ENCODE assay signal across 24 cellular contexts in genomic region chr1:180836414-180836813, GRCh38.
DNase-seq lines count a peak whose midpoint lies in the region; ATAC-seq and TF ChIP-seq lines count a peak whose summit lies in the region.
"Had no signal": no experiment of that assay in that cellular context is flagged by ENCODE, and none has a peak within 500 bp of the region (broad histone marks: within the 10 kb centered on the region; RNA-seq: fewer than 3 reads in every experiment).

No MANE protein-coding gene starts in this region.

- TF ChIP-seq CTCF in GM23338 (conservative IDR thresholded peaks at IDR 0.05; ENCODE audit: low read depth in 2 of 2) (no peak), chondrocyte (IDR thresholded peaks at IDR 0.05) (no peak), foreskin fibroblast (IDR thresholded peaks at IDR 0.05; ENCODE audit: low read depth, low read length) (no peak)

- no peaks in the 10 kb centered on the region for H3K79me2 ChIP-seq in GM23338 (replicated peaks; ENCODE audit: insufficient read depth)

- H3K27ac ChIP-seq in GM23338 (ENCODE audit: low read depth) (peak overlapping the region; percentile 1), HUES48 (ENCODE audit: low read depth, low read length) (peak overlapping the region; percentile 31), caudate nucleus (ENCODE audit: low read depth, low read length) (peak overlapping the region; percentile 50)
- H3K27ac ChIP-seq in naive thymus-derived CD4-positive, alpha-beta T cell (ENCODE audit: low read depth, low read length): no peak overlapping the region
- H3K27ac ChIP-seq: A549, GM23248 had no signal

- H3K9me3 ChIP-seq in HUES48 (ENCODE audit: control insufficient read depth, insufficient read depth, low read length): no peaks in the 10 kb centered on the region
- no peaks in the 10 kb centered on the region for H3K9me3 ChIP-seq in naive thymus-derived CD4-positive, alpha-beta T cell (ENCODE audit: control insufficient read depth in 2 of 3, low read length in 3 of 3)
- H3K9me3 ChIP-seq: A549, SK-N-SH had no signal

- H3K9me3 Mint-ChIP-seq in GM23338: peaks cover 21% of the 10 kb centered on the region
- peaks cover 7 to 43% (median 21%) of the 10 kb centered on the region in 11 donors for H3K9me3 Mint-ChIP-seq in naive thymus-derived CD4-positive, alpha-beta T cell
- peaks cover 21% of the 10 kb centered on the region for H3K9me3 Mint-ChIP-seq in chondrocyte (ENCODE audit: low read depth)

- H3K27ac Mint-ChIP-seq in GM23338 (peak overlapping the region; percentile 16; the same call in 1 of the 2 replicates), chondrocyte (ENCODE audit: unreplicated experiment) (no peak overlapping the region)
- peak overlapping the region in 6 of 9 donors; percentile 10 to 86 (median 48) for H3K27ac Mint-ChIP-seq in naive thymus-derived CD4-positive, alpha-beta T cell
- H3K27ac Mint-ChIP-seq: B cell had no signal

- peak; percentile 41 for DNase-seq in GM23338 (ENCODE audit: low spot score)
- no peak for DNase-seq in caudate nucleus (lab: John Stamatoyannopoulos, UW)
- no peak for DNase-seq in naive thymus-derived CD4-positive, alpha-beta T cell
- no peak for DNase-seq in DMS153 treated with DMSO at 0.1 percent for 48 hours (lab: John Stamatoyannopoulos, UW; ENCODE audit: unreplicated experiment)
- DNase-seq in activated CD4-positive, alpha-beta T cell treated with anti-CD3 and anti-CD28 coated beads for 1 hour: no peak
- no peak for DNase-seq in chondrocyte (ENCODE audit: low spot score)
- DNase-seq in foreskin fibroblast: no peak
- DNase-seq: DMS53; GM23248; MG63; NCI-H1048; NCI-H1417 treated with DMSO at 0.1 percent for 48 hours; NCI-H187; NCI-H510A; NCI-H748 treated with DMSO at 0.1 percent for 48 hours; NK-92 treated with Interleukin-12 subunit alpha and Interleukin-12 subunit beta, amount 100 ng/mL, for 24 hours; SIG-M5; SK-N-SH had no signal

- H3F3A ChIP-seq in GM23338 (replicated peaks; ENCODE audit: low read depth): no peaks in the 10 kb centered on the region

- H3K9ac ChIP-seq in HUES48 (ENCODE audit: low read depth, low read length): no peak overlapping the region
- H3K9ac ChIP-seq: GM23248, SK-N-SH had no signal

- intact Hi-C loops in naive thymus-derived CD4-positive, alpha-beta T cell (cut with micrococcal nuclease): loop anchor here in 1 of 2 donors (5.0 kb wide), 1 partner anchor 186 kb away; the partner anchor contains the start of gene STX6

- no peaks in the 10 kb centered on the region for H3K27me3 Mint-ChIP-seq in GM23338 (ENCODE audit: insufficient read depth, low read depth, poor library complexity)
- no peaks in the 10 kb centered on the region for H3K27me3 Mint-ChIP-seq in naive thymus-derived CD4-positive, alpha-beta T cell
- no peaks in the 10 kb centered on the region for H3K27me3 Mint-ChIP-seq in chondrocyte (ENCODE audit: low read depth)
- H3K27me3 Mint-ChIP-seq: B cell had no signal

- H3K4me3 ChIP-seq in GM23338 (no peak overlapping the region), HUES48 (ENCODE audit: low read depth, low read length) (no peak overlapping the region), foreskin fibroblast (ENCODE audit: low read depth in 1 of 2, low read length in 2 of 2) (no peak overlapping the region)
- H3K4me3 ChIP-seq in naive thymus-derived CD4-positive, alpha-beta T cell (ENCODE audit: low read length): no peak overlapping the region
- H3K4me3 ChIP-seq: A549, GM23248, MG63 had no signal

- H3K36me3 Mint-ChIP-seq in GM23338 (ENCODE audit: low read depth) (peaks cover 35% of the 10 kb centered on the region), chondrocyte (ENCODE audit: low read depth) (peaks cover 38% of the 10 kb centered on the region)
- H3K36me3 Mint-ChIP-seq in naive thymus-derived CD4-positive, alpha-beta T cell: peaks cover 31 to 73% (median 72%) of the 10 kb centered on the region in 5 donors

- CTCF ChIA-PET in naive thymus-derived CD4-positive, alpha-beta T cell (lab: Charles Lee): interaction anchor here (0.6 kb wide), 2 partner anchors 20 to 321 kb away, joined by 3 read pairs; no protein-coding TSS in a partner anchor

- H2AFZ ChIP-seq in GM23338: no peak overlapping the region
- H2AFZ ChIP-seq: GM23248 had no signal

- H3K4me2 ChIP-seq in GM23338: peak overlapping the region; percentile 13
- H3K4me2 ChIP-seq: A549, SK-N-SH had no signal

- no peaks in the 10 kb centered on the region for H4K20me1 ChIP-seq in GM23338 (replicated peaks; ENCODE audit: insufficient read depth)

- H3K4me3 Mint-ChIP-seq in GM23338 (no peak overlapping the region), chondrocyte (ENCODE audit: unreplicated experiment) (no peak overlapping the region)
- H3K4me3 Mint-ChIP-seq in naive thymus-derived CD4-positive, alpha-beta T cell: peak overlapping the region in 4 of 10 donors; percentile 57 to 77 (median 62)
- H3K4me3 Mint-ChIP-seq: B cell, CD14-positive monocyte had no signal

- POLR2A ChIA-PET in naive thymus-derived CD4-positive, alpha-beta T cell (lab: Charles Lee): no interaction called here

- peak; percentile 60 for ATAC-seq in GM23338
- no peak for ATAC-seq in naive thymus-derived CD4-positive, alpha-beta T cell
- ATAC-seq: A549, HCT116, Panc1 had no signal

- H3K9me2 ChIP-seq in GM23338 (ENCODE audit: insufficient read depth): no peaks in the 10 kb centered on the region
- H3K9me2 ChIP-seq: SK-N-SH had no signal

- H3K4me1 Mint-ChIP-seq in GM23338 (peaks cover 22% of the 10 kb centered on the region; the same call in 2 of the 3 replicates), chondrocyte (ENCODE audit: low read depth) (peaks cover 4% of the 10 kb centered on the region)
- peaks cover 10 to 29% (median 22%) of the 10 kb centered on the region in 7 donors for H3K4me1 Mint-ChIP-seq in naive thymus-derived CD4-positive, alpha-beta T cell
- H3K4me1 Mint-ChIP-seq: B cell, CD14-positive monocyte had no signal

- H3K4me1 ChIP-seq in GM23338 (ENCODE audit: insufficient read depth): peaks cover 21% of the 10 kb centered on the region
- H3K4me1 ChIP-seq in HUES48 (ENCODE audit: control insufficient read depth, insufficient read depth, low read length): peaks cover 21% of the 10 kb centered on the region
- no peaks in the 10 kb centered on the region for H3K4me1 ChIP-seq in naive thymus-derived CD4-positive, alpha-beta T cell (ENCODE audit: control insufficient read depth in 2 of 2, insufficient read depth in 2 of 2, low read length in 2 of 2)
- H3K4me1 ChIP-seq: A549 had no signal

- no peaks in the 10 kb centered on the region for H3K27me3 ChIP-seq in GM23338 (ENCODE audit: insufficient read depth)
- H3K27me3 ChIP-seq in HUES48 (ENCODE audit: control insufficient read depth, insufficient read depth, low read length): no peaks in the 10 kb centered on the region
- no peaks in the 10 kb centered on the region for H3K27me3 ChIP-seq in naive thymus-derived CD4-positive, alpha-beta T cell (ENCODE audit: control insufficient read depth in 2 of 2, insufficient read depth in 2 of 2, low read length in 2 of 2)
- H3K27me3 ChIP-seq: MG63 had no signal

- H3K36me3 ChIP-seq in GM23338 (ENCODE audit: insufficient read depth): no peaks in the 10 kb centered on the region
- H3K36me3 ChIP-seq in HUES48 (ENCODE audit: control insufficient read depth, insufficient read depth, low read length): no peaks in the 10 kb centered on the region
- peaks cover 0 to 5% (median 5%) of the 10 kb centered on the region in 3 experiments for H3K36me3 ChIP-seq in naive thymus-derived CD4-positive, alpha-beta T cell (ENCODE audit: control insufficient read depth in 2 of 3, insufficient read depth in 3 of 3, low read length in 3 of 3)

TF ChIP-seq in GM23338, 12 proteins besides CTCF, POLR2A, EP300 and RAD21:
- no peak for TF ChIP-seq STAT1 (IDR thresholded peaks at IDR 0.05; ENCODE audit: unreplicated experiment)
- TF ChIP-seq POLR2AphosphoS5 (IDR thresholded peaks at IDR 0.05; ENCODE audit: low read depth): no peak
- TF ChIP-seq EZH2phosphoT487 (IDR thresholded peaks at IDR 0.05; ENCODE audit: unreplicated experiment): no peak
- no peak for TF ChIP-seq CREB1 (CRISPR knock-in tag; IDR thresholded peaks at IDR 0.05; ENCODE audit: low read depth)
- no peak for TF ChIP-seq ZNF331 (CRISPR knock-in tag; IDR thresholded peaks at IDR 0.05; ENCODE audit: low read depth)
- TF ChIP-seq ETS1 (IDR thresholded peaks at IDR 0.05): no peak
